15 cellular contexts compared by ENCODE assay signal in the genomic region with DNA sequence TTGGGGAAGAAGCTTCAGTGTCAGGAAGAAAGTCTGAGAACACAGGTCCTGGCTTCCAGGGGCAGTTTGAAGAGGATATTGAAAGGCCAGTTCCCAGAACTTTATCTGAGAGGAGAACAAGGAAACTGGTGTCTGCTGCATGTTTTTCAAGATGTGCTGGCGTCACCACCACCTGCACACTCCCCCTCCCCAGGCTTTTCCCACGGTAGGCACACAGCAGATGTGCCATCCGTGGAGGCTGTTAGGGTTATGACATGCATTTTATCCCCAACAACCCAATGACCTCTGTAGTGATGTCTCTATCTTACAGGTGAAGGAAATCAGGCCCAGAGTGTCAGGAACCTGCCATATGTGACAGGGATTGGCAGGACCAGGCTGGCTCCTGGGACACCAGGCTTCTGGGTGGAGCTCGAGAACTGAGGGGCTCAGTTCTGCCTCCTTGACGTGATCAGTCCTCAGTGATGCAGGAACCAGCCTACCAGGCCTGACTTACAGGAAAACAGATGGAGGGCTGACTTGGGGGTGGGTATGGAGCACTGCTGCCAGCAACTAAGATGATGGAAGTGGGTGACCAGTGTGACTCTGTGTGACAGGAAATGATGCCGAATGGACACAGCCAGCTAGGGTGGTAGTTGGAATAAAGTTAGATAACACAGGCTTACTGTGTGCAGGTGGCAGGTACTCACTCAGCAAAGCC. TPM values are rescaled to one million over a fixed set of nuclear protein-coding genes. Genes with fewer than 3 reads are reported as not detected.
DNase-seq lines count a peak whose midpoint lies in the region; TF ChIP-seq lines count a peak whose summit lies in the region.
"Had no signal": no experiment of that assay in that cellular context is flagged by ENCODE, and none has a peak within 500 bp of the region (broad histone marks: within the 10 kb centered on the region; RNA-seq: fewer than 3 reads in every experiment).

No MANE protein-coding gene starts in this region.

- H3K4ac ChIP-seq in mesendoderm (ENCODE audit: low read depth, low read length), result no peak overlapping the region

- H2BK15ac ChIP-seq in mesendoderm (replicated peaks; ENCODE audit: low read depth), result no peak overlapping the region

- peaks cover 10% of the 10 kb centered on the region for H3K4me1 ChIP-seq in osteoblast (ENCODE audit: insufficient read depth, low read length)
- no peaks in the 10 kb centered on the region for H3K4me1 ChIP-seq in mesendoderm (ENCODE audit: control insufficient read depth, low read depth, low read length)

- no peak overlapping the region for H3K23ac ChIP-seq in mesendoderm (ENCODE audit: low read length)

- no peak overlapping the region for H3K18ac ChIP-seq in mesendoderm (ENCODE audit: low read length)

- peaks cover 77 to 93% of the 10 kb centered on the region in 2 donors for H3K36me3 Mint-ChIP-seq in CD14-positive monocyte

- H3K79me1 ChIP-seq in mesendoderm (ENCODE audit: low read length), result no peaks in the 10 kb centered on the region

- peak overlapping the region; percentile 16 to 57 for H3K4me3 Mint-ChIP-seq in CD14-positive monocyte
- H3K4me3 Mint-ChIP-seq: CD8-positive, alpha-beta T cell; nephron had no signal

- peak overlapping the region; percentile 96 to 100 (median 99) for H3K27ac Mint-ChIP-seq in CD14-positive monocyte
- H3K27ac Mint-ChIP-seq: CD8-positive, alpha-beta T cell; nephron had no signal

- no peak overlapping the region for H2BK120ac ChIP-seq in mesendoderm (ENCODE audit: low read depth, low read length)

- H3K27me3 Mint-ChIP-seq in CD14-positive monocyte (ENCODE audit: low read depth in 3 of 3), result peaks cover 0 to 4% (median 1%) of the 10 kb centered on the region in 3 donors

- no peak overlapping the region for H3K4me2 ChIP-seq in osteoblast (ENCODE audit: insufficient read depth, low read length)
- H3K4me2 ChIP-seq in mesendoderm (ENCODE audit: low read length), result no peak overlapping the region

- H3K27me3 ChIP-seq in HL-60 (ENCODE audit: insufficient read depth, poor library complexity, severe bottlenecking) (no peaks in the 10 kb centered on the region), osteoblast (ENCODE audit: insufficient read depth, low read length) (no peaks in the 10 kb centered on the region), mesendoderm (ENCODE audit: insufficient read depth, low read length, poor library complexity) (no peaks in the 10 kb centered on the region)

- no peaks in the 10 kb centered on the region for H4K20me1 ChIP-seq in osteoblast (ENCODE audit: insufficient read depth, low read length)

- no CpG with 5 or more reads among the region's 6 CpGs for WGBS in mesendoderm (ENCODE audit: extremely low coverage, insufficient coverage, low lambda C conversion rate)

- no peak overlapping the region for H3K56ac ChIP-seq in mesendoderm (ENCODE audit: low read length)

- TF ChIP-seq CTCF in CD14-positive monocyte (IDR thresholded peaks at IDR 0.05), result no peak
- TF ChIP-seq CTCF in HL-60 (IDR thresholded peaks at IDR 0.05; ENCODE audit: insufficient read depth, low read length), result no peak
- TF ChIP-seq CTCF in osteoblast (IDR thresholded peaks at IDR 0.05; ENCODE audit: extremely low read depth, low read depth, low read length), result no peak

- H2BK5ac ChIP-seq in mesendoderm (ENCODE audit: low read length), result no peak overlapping the region

- H4K5ac ChIP-seq in mesendoderm (ENCODE audit: low read length), result no peak overlapping the region

- H3K36me3 ChIP-seq in osteoblast (ENCODE audit: insufficient read depth, low read length), result peaks cover 51% of the 10 kb centered on the region
- H3K36me3 ChIP-seq in mesendoderm (ENCODE audit: control insufficient read depth, insufficient read depth, low read length), result peaks cover 30% of the 10 kb centered on the region

- H3K4me3 ChIP-seq in HL-60 (replicated peaks; ENCODE audit: insufficient read depth, low read length) (no peak overlapping the region), osteoblast (ENCODE audit: insufficient read depth, low read length) (no peak overlapping the region), mesendoderm (ENCODE audit: low read length) (no peak overlapping the region)

- peaks cover 38% of the 10 kb centered on the region for H3K4me1 Mint-ChIP-seq in CD14-positive monocyte

- H2AFZ ChIP-seq in osteoblast (ENCODE audit: low read length), result no peak overlapping the region

- H3K9me3 Mint-ChIP-seq in CD14-positive monocyte, result peaks cover 0 to 2% (median 0%) of the 10 kb centered on the region in 7 donors
- H3K9me3 Mint-ChIP-seq: CD8-positive, alpha-beta T cell; nephron had no signal

- H3K79me2 ChIP-seq in osteoblast (ENCODE audit: insufficient read depth, low read length) (no peaks in the 10 kb centered on the region), mesendoderm (ENCODE audit: control insufficient read depth, insufficient read depth, low read length) (no peaks in the 10 kb centered on the region)

- no peaks in the 10 kb centered on the region for H3K9me3 ChIP-seq in osteoblast (ENCODE audit: low read depth, low read length)

- intact Hi-C loops in CD14-positive monocyte (cut with micrococcal nuclease), result loop anchor here (5.0 kb wide), 2 partner anchors 33 to 37 kb away; a partner anchor contains a TSS

- no peak overlapping the region for H3K9ac ChIP-seq in mesendoderm (ENCODE audit: low read length)

- H3K27ac ChIP-seq in HL-60 (replicated peaks), result peak overlapping the region; percentile 93
- H3K27ac ChIP-seq in caudate nucleus (ENCODE audit: low read depth, low read length), result peak overlapping the region; percentile 13
- peak overlapping the region; percentile 80 for H3K27ac ChIP-seq in osteoblast (ENCODE audit: low read depth, low read length)
- no peak overlapping the region for H3K27ac ChIP-seq in mesendoderm (ENCODE audit: low read depth, low read length)

- no peak overlapping the region for H2AK5ac ChIP-seq in mesendoderm (ENCODE audit: low read length)

- DNase-seq in CD14-positive monocyte (ENCODE audit: low spot score), result peak; percentile 35
- no peak for DNase-seq in HL-60 (ENCODE audit: low read depth in 1 of 2, low spot score in 1 of 2)
- no peak for DNase-seq in caudate nucleus (lab: John Stamatoyannopoulos, UW)
- DNase-seq in osteoblast (ENCODE audit: insufficient read length, low spot score, missing footprints), result peak; percentile 14
- DNase-seq in activated gamma-delta T cell treated with Interleukin-2 at 50 U/mL for 16 hours, result no peak
- DNase-seq in NCI-H1417 treated with DMSO at 0.1 percent for 48 hours (lab: John Stamatoyannopoulos, UW), result no peak
- no peak for DNase-seq in mesendoderm
- DNase-seq in SK-N-DZ (ENCODE audit: low spot score), result no peak
- DNase-seq: activated gamma-delta T cell; CD8-positive, alpha-beta T cell; foreskin fibroblast; NCI-H1092 treated with DMSO at 0.1 percent for 48 hours; NCI-H446 treated with DMSO at 0.1 percent for 48 hours had no signal

- H4K8ac ChIP-seq in mesendoderm (ENCODE audit: low read depth, low read length), result no peak overlapping the region

RNA-seq across cellular contexts. Expression of a gene that starts 16.8 kb away (rescaled TPM):
- not detected for polyA plus RNA-seq in CD14-positive monocyte
- not detected in 2 replicates for total RNA-seq in osteoblast
- not detected for polyA plus RNA-seq in mesendoderm (2013, experiment 1 of 2)
- not detected for polyA plus RNA-seq in mesendoderm (2013, experiment 2 of 2)
- not detected in 2 replicates for polyA plus RNA-seq in SK-N-DZ (2014; cell fraction: cytosol; rRNA removed)
- 0.69 TPM in 1 of 2 replicates, not detected in the other for polyA plus RNA-seq in SK-N-DZ (2014; cell fraction: nucleus; rRNA removed)
- total RNA-seq: CD8-positive, alpha-beta T cell; dermis microvascular lymphatic vessel endothelial cell had no signal

RNA-seq across cellular contexts. Expression of a gene that starts 33.7 kb away (rescaled TPM):
- 10 to 100 TPM; 16.9 to 33.3 TPM for polyA plus RNA-seq in CD14-positive monocyte
- 11.8 and 19.9 TPM in 2 replicates for total RNA-seq in osteoblast
- 29.6 TPM for polyA plus RNA-seq in mesendoderm (2013, experiment 1 of 2)
- polyA plus RNA-seq in mesendoderm (2013, experiment 2 of 2), result 31.1 TPM
- 73.8 and 82.2 TPM in 2 replicates for polyA plus RNA-seq in SK-N-DZ (2014; cell fraction: cytosol; rRNA removed)
- polyA plus RNA-seq in SK-N-DZ (2014; cell fraction: nucleus; rRNA removed), result 229 and 356 TPM in 2 replicates

RNA-seq across cellular contexts. Expression of a gene that starts 36.4 kb away (rescaled TPM):
- polyA plus RNA-seq in CD14-positive monocyte, result 10 to 100 TPM; 10.2 to 12.8 TPM
- 18.0 and 22.1 TPM in 2 replicates for total RNA-seq in osteoblast
- 10.0 TPM for polyA plus RNA-seq in mesendoderm (2013, experiment 1 of 2)
- 8.8 TPM for polyA plus RNA-seq in mesendoderm (2013, experiment 2 of 2)
- 5.9 and 6.5 TPM in 2 replicates for polyA plus RNA-seq in SK-N-DZ (2014; cell fraction: cytosol; rRNA removed)
- polyA plus RNA-seq in SK-N-DZ (2014; cell fraction: nucleus; rRNA removed), result 3.8 TPM in 2 replicates

Comparison
In these comparisons a context has a peak if more than half of its experiments do, and no peak if none do; other contexts are left out.
1. DNase-seq: peak in CD14-positive monocyte (single experiment) and osteoblast (single experiment); none in HL-60 (0 of 2), caudate nucleus (0 of 61), activated gamma-delta T cell treated with Interleukin-2 at 50 U/mL for 16 hours (single experiment), NCI-H1417 treated with DMSO at 0.1 percent for 48 hours (single experiment), mesendoderm (single experiment) and SK-N-DZ (single experiment).